16 cellular contexts compared by ENCODE assay signal in the genomic region with DNA sequence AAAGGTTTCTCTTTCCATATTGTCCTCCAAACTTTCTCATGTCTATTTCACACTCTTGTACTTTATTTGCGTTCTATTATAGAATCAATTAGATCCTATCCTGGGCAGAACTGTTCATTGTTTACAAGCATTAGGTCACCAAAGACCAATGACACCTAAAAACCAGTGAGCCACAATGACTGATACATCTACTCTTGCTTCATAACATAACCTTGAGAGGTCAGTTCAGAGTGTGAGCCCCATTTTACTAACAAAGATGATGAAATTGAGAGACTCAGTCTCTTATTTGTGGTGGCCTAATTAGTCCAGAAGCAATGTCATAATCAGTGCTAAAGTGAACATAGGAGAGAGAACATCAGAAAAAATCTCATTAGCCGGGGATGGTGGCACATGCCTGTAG.
DNase-seq lines count a peak whose midpoint lies in the region; ATAC-seq and TF ChIP-seq lines count a peak whose summit lies in the region.
"Had no signal": no experiment of that assay in that cellular context is flagged by ENCODE, and none has a peak within 500 bp of the region (broad histone marks: within the 10 kb centered on the region; RNA-seq: fewer than 3 reads in every experiment).

No MANE protein-coding gene starts in this region.

- H3K4me3 ChIP-seq in hepatocyte (no peak overlapping the region), osteoblast (ENCODE audit: insufficient read depth, low read length) (no peak overlapping the region), gastrocnemius medialis (no peak overlapping the region)
- H3K4me3 ChIP-seq: BLaER1 treated with 17β-estradiol and CSF1 and Interleukin-3, amounts not matched to agents 10 nM and 100 nM had no signal

- peak overlapping the region; percentile 97 for H3K27ac ChIP-seq in hepatocyte
- H3K27ac ChIP-seq in osteoblast (ENCODE audit: low read depth, low read length), result peak overlapping the region; percentile 59
- no peak overlapping the region for H3K27ac ChIP-seq in gastrocnemius medialis
- H3K27ac ChIP-seq: BLaER1 treated with 17β-estradiol and CSF1 and Interleukin-3, amounts not matched to agents 10 nM and 100 nM had no signal

- intact Hi-C loops in gastrocnemius medialis (cut with DNase I; ENCODE audit: low total_unique reads), result no loop called here

- 93% methylated on average over 2 of the region's 2 CpGs for WGBS in hepatocyte (ENCODE audit: low lambda C conversion rate, missing lambda C conversion rate)

- H2AFZ ChIP-seq in hepatocyte (no peak overlapping the region), osteoblast (ENCODE audit: low read length) (no peak overlapping the region)

- ATAC-seq in HG02610 (IDR thresholded peaks at IDR 0.05; ENCODE audit: unreplicated experiment) (no peak), gastrocnemius medialis (no peak)
- ATAC-seq: Panc1 had no signal

- peaks cover 29% of the 10 kb centered on the region for H3K4me1 ChIP-seq in hepatocyte (ENCODE audit: insufficient read depth)
- H3K4me1 ChIP-seq in osteoblast (ENCODE audit: insufficient read depth, low read length), result peaks cover 14% of the 10 kb centered on the region
- H3K4me1 ChIP-seq in gastrocnemius medialis, result no peaks in the 10 kb centered on the region

- H3K9me2 ChIP-seq in hepatocyte (replicated peaks; ENCODE audit: insufficient read depth), result no peaks in the 10 kb centered on the region

- H3K36me3 ChIP-seq in hepatocyte (replicated peaks; ENCODE audit: insufficient read depth, low read depth) (no peaks in the 10 kb centered on the region), osteoblast (ENCODE audit: insufficient read depth, low read length) (no peaks in the 10 kb centered on the region), gastrocnemius medialis (no peaks in the 10 kb centered on the region)
- H3K36me3 ChIP-seq: BLaER1 treated with 17β-estradiol and CSF1 and Interleukin-3, amounts not matched to agents 10 nM and 100 nM had no signal

- no peak for TF ChIP-seq POLR2A in gastrocnemius medialis (IDR thresholded peaks at IDR 0.05)

- H3K79me2 ChIP-seq in hepatocyte (no peaks in the 10 kb centered on the region), osteoblast (ENCODE audit: insufficient read depth, low read length) (no peaks in the 10 kb centered on the region)

- H3K27me3 ChIP-seq in hepatocyte (no peaks in the 10 kb centered on the region), osteoblast (ENCODE audit: insufficient read depth, low read length) (no peaks in the 10 kb centered on the region), gastrocnemius medialis (no peaks in the 10 kb centered on the region)
- H3K27me3 ChIP-seq: BLaER1 treated with 17β-estradiol and CSF1 and Interleukin-3, amounts not matched to agents 10 nM and 100 nM had no signal

- H3K4me2 ChIP-seq in hepatocyte, result no peak overlapping the region
- H3K4me2 ChIP-seq in osteoblast (ENCODE audit: insufficient read depth, low read length), result no peak overlapping the region
- H3K4me2 ChIP-seq: BLaER1 treated with 17β-estradiol and CSF1 and Interleukin-3, amounts not matched to agents 10 nM and 100 nM had no signal

- in situ Hi-C loops in gastrocnemius medialis (cut with MboI; ENCODE audit: low sequenced_read_pairs in 4 of 4), result no loop called here

- DNase-seq in amniotic epithelial cell (ENCODE audit: low read depth), result peak; percentile 30
- DNase-seq in hepatocyte (ENCODE audit: low spot score), result no peak
- DNase-seq in osteoblast (ENCODE audit: insufficient read length, low spot score, missing footprints), result no peak
- no peak for DNase-seq in HPDE6-E6E7 (ENCODE audit: extremely low spot score)
- DNase-seq in NCI-H1105 treated with DMSO at 0.1 percent for 48 hours (lab: John Stamatoyannopoulos, UW), result no peak
- no peak for DNase-seq in gastrocnemius medialis
- DNase-seq: Kasumi-1, NCI-H1417, NCI-H1930, NCI-H2171 treated with DMSO at 0.1 percent for 48 hours, NCI-H510A, NCI-H82, SHP77 had no signal

- TF ChIP-seq CTCF in hepatocyte (IDR thresholded peaks at IDR 0.05; ENCODE audit: poor library complexity), result no peak
- no peak for TF ChIP-seq CTCF in osteoblast (IDR thresholded peaks at IDR 0.05; ENCODE audit: extremely low read depth, low read depth, low read length)
- TF ChIP-seq CTCF in gastrocnemius medialis (IDR thresholded peaks at IDR 0.05 in 4 of 5, conservative IDR thresholded peaks at IDR 0.05 in 1 of 5), result no peak

- no peaks in the 10 kb centered on the region for H3K9me3 ChIP-seq in hepatocyte (ENCODE audit: low read depth)
- H3K9me3 ChIP-seq in osteoblast (ENCODE audit: low read depth, low read length), result no peaks in the 10 kb centered on the region
- no peaks in the 10 kb centered on the region for H3K9me3 ChIP-seq in gastrocnemius medialis

- H4K20me1 ChIP-seq in hepatocyte (ENCODE audit: insufficient read depth, poor library complexity, severe bottlenecking) (no peaks in the 10 kb centered on the region), osteoblast (ENCODE audit: insufficient read depth, low read length) (no peaks in the 10 kb centered on the region)
- H4K20me1 ChIP-seq: BLaER1 treated with 17β-estradiol and CSF1 and Interleukin-3, amounts not matched to agents 10 nM and 100 nM had no signal

Comparison
In these comparisons a context has a peak if more than half of its experiments do, and no peak if none do; other contexts are left out.
1. H3K27ac ChIP-seq: peak in hepatocyte (single experiment) and osteoblast (single experiment); none in gastrocnemius medialis (0 of 4).